ENCODE assay signal across 28 cellular contexts in the genomic region with DNA sequence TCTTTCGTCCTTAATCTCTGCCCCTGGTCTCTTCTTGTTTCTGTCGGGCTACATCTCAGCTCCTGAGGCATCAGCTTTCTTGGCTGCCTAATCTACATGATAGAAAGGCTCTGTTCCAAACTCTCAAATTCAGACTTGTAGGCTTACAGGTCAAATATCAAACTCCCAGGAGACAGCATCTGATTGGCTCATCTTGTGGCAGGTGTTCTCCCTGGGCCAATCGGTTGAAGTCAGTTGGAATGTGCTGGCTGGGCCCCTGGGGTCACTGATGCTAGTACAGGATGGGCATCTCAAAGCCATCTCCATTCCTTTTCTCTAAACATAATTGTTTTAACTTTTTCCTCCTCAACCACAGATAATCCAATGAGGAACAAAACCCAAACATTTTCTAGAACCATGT.
"Had no signal": no experiment of that assay in that cellular context is flagged by ENCODE, and none has a peak within 500 bp of the region (broad histone marks: within the 10 kb centered on the region; RNA-seq: fewer than 3 reads in every experiment).

No MANE protein-coding gene starts in this region.

- ATAC-seq: activated CD8-positive, alpha-beta T cell treated with anti-CD3 and anti-CD28 coated beads for 36 hours; activated naive CD4-positive, alpha-beta T cell treated with anti-CD3 and anti-CD28 coated beads, Interleukin-2, amount 50 U/mL, for 72 hours; body of pancreas; PC-3; Right ventricle myocardium inferior had no signal

- H3K4me3 ChIP-seq: adrenal gland, body of pancreas, breast epithelium had no signal

- FAIRE-seq: astrocyte, RCC 7860 had no signal

- H3K4me3 Mint-ChIP-seq: activated CD4-positive, alpha-beta T cell treated with anti-CD3 and anti-CD28 coated beads, Interleukin-2, amount 10 ng/mL, durations not matched to agents 24 days and 14 days; activated CD8-positive, alpha-beta T cell treated with anti-CD3 and anti-CD28 coated beads for 36 hours; activated naive CD4-positive, alpha-beta T cell treated with anti-CD3 and anti-CD28 coated beads for 36 hours had no signal

- H3K36me3 ChIP-seq: adrenal gland, breast epithelium, WERI-Rb-1 had no signal

- H3K4me1 ChIP-seq: adrenal gland, body of pancreas, breast epithelium had no signal

- H3K4me1 Mint-ChIP-seq: activated CD4-positive, alpha-beta T cell treated with anti-CD3 and anti-CD28 coated beads, Interleukin-2, amount 10 ng/mL, durations not matched to agents 24 days and 14 days had no signal

- H3K27me3 ChIP-seq: adrenal gland, body of pancreas, breast epithelium had no signal

- DNase-seq: activated CD4-positive, alpha-beta T cell treated with anti-CD3 and anti-CD28 coated beads, Interleukin-2, amount 10 ng/mL, durations not matched to agents 24 days and 14 days; activated CD4-positive, alpha-beta T cell treated with anti-CD3 and anti-CD28 coated beads, Interleukin-2, amount 50 U/mL, for 4 hours; activated CD8-positive, alpha-beta T cell treated with anti-CD3 and anti-CD28 coated beads for 36 hours; activated gamma-delta T cell treated with Interleukin-2 at 50 U/mL for 16 hours; activated naive CD4-positive, alpha-beta T cell treated with anti-CD3 and anti-CD28 coated beads for 36 hours; activated T-cell treated with anti-CD3 and anti-CD28 coated beads, Interleukin-2, amount 50 U/mL, for 1 hour; adrenal gland; body of pancreas; Karpas-422; KBM-7; NCI-H1105; NCI-H1436; NCI-H1694; NCI-H1930; NCI-H2081 treated with DMSO at 0.1 percent for 48 hours; NCI-H226; NCI-H524 treated with DMSO at 0.1 percent for 48 hours; PC-3; SIG-M5; SW 1271; T1000; WERI-Rb-1 had no signal

- H3K9me3 Mint-ChIP-seq: activated CD4-positive, alpha-beta T cell treated with anti-CD3 and anti-CD28 coated beads, Interleukin-2, amount 10 ng/mL, durations not matched to agents 24 days and 14 days; activated CD8-positive, alpha-beta T cell treated with anti-CD3 and anti-CD28 coated beads for 36 hours; activated naive CD4-positive, alpha-beta T cell treated with anti-CD3 and anti-CD28 coated beads for 36 hours had no signal

- H3K27ac ChIP-seq: adrenal gland, body of pancreas, breast epithelium, RWPE1, WERI-Rb-1 had no signal

- H3K9me3 ChIP-seq: adrenal gland, body of pancreas, breast epithelium had no signal

- H3K27ac Mint-ChIP-seq: activated CD4-positive, alpha-beta T cell treated with anti-CD3 and anti-CD28 coated beads, Interleukin-2, amount 10 ng/mL, durations not matched to agents 24 days and 14 days; activated CD8-positive, alpha-beta T cell treated with anti-CD3 and anti-CD28 coated beads for 36 hours; activated naive CD4-positive, alpha-beta T cell treated with anti-CD3 and anti-CD28 coated beads for 36 hours; activated naive CD4-positive, alpha-beta T cell treated with anti-CD3 and anti-CD28 coated beads, Interleukin-2, amount 50 U/mL, for 72 hours had no signal

- H3K36me3 Mint-ChIP-seq: activated naive CD4-positive, alpha-beta T cell treated with anti-CD3 and anti-CD28 coated beads, Interleukin-2, amount 50 U/mL, for 72 hours had no signal

- H3K27me3 Mint-ChIP-seq: activated CD4-positive, alpha-beta T cell treated with anti-CD3 and anti-CD28 coated beads, Interleukin-2, amount 10 ng/mL, durations not matched to agents 24 days and 14 days; activated CD8-positive, alpha-beta T cell treated with anti-CD3 and anti-CD28 coated beads for 36 hours had no signal
